In genomic region chr13:112741835-112742570, GRCh38 we compare ENCODE assay signal across 22 cellular contexts. TPM values are rescaled to one million over a fixed set of nuclear protein-coding genes. Genes with fewer than 3 reads are reported as not detected.
A peak's percentile ranks its signal among the peaks of the same experiment; 100 is the strongest.
DNase-seq lines count a peak whose midpoint lies in the region; ATAC-seq and TF ChIP-seq lines count a peak whose summit lies in the region.
"Had no signal": no experiment of that assay in that cellular context is flagged by ENCODE, and none has a peak within 500 bp of the region (broad histone marks: within the 10 kb centered on the region; RNA-seq: fewer than 3 reads in every experiment).

No MANE protein-coding gene starts in this region.

- H3K27me3 Mint-ChIP-seq in activated T-cell treated with anti-CD3 and anti-CD28 coated beads, Interleukin-2, amount 50 U/mL, for 24 hours, result no peaks in the 10 kb centered on the region
- no peaks in the 10 kb centered on the region for H3K27me3 Mint-ChIP-seq in endodermal cell (ENCODE audit: insufficient read depth)
- H3K27me3 Mint-ChIP-seq: activated T-helper 17 cell treated with anti-CD3 and anti-CD28 coated beads, Interleukin-2, amount 50 U/mL, for 72 hours; naive thymus-derived CD8-positive, alpha-beta T cell; stimulated activated naive CD8-positive, alpha-beta T cell treated with anti-CD3 and anti-CD28 coated beads, Interleukin-15, Interleukin-2, amounts not matched to agents 100 ng/mL and 50 ng/mL, for 24 hours; T-cell had no signal

- TF ChIP-seq RAD21 in IMR-90 (IDR thresholded peaks at IDR 0.05; ENCODE audit: low read length), result no peak

- H2BK5ac ChIP-seq in IMR-90 (ENCODE audit: low read depth, low read length, poor library complexity, severe bottlenecking), result no peak overlapping the region

- peaks cover 19% of the 10 kb centered on the region for H3K4me1 ChIP-seq in IMR-90 (ENCODE audit: control insufficient read depth, insufficient read depth, low read length)
- no peaks in the 10 kb centered on the region for H3K4me1 ChIP-seq in endodermal cell (ENCODE audit: control insufficient read depth, insufficient read depth, low read length)
- H3K4me1 ChIP-seq in spleen, result peaks cover 0 to 24% (median 6%) of the 10 kb centered on the region in 6 donors
- H3K4me1 ChIP-seq: BE2C, uterus had no signal

- H3K36me3 ChIP-seq in IMR-90 (ENCODE audit: control insufficient read depth, insufficient read depth, low read length), result no peaks in the 10 kb centered on the region
- H3K36me3 ChIP-seq in endodermal cell (ENCODE audit: control insufficient read depth, insufficient read depth, low read length), result no peaks in the 10 kb centered on the region
- no peaks in the 10 kb centered on the region for H3K36me3 ChIP-seq in spleen
- H3K36me3 ChIP-seq: BE2C, uterus had no signal

- H3K4me1 Mint-ChIP-seq in activated T-cell treated with anti-CD3 and anti-CD28 coated beads, Interleukin-2, amount 50 U/mL, for 24 hours (ENCODE audit: low read depth), result peaks cover 58% of the 10 kb centered on the region
- H3K4me1 Mint-ChIP-seq in endodermal cell, result peaks cover 14% of the 10 kb centered on the region

- no peaks in the 10 kb centered on the region for H3K9me3 Mint-ChIP-seq in activated T-cell treated with anti-CD3 and anti-CD28 coated beads, Interleukin-2, amount 50 U/mL, for 24 hours
- H3K9me3 Mint-ChIP-seq in endodermal cell, result no peaks in the 10 kb centered on the region
- H3K9me3 Mint-ChIP-seq: activated T-helper 17 cell treated with anti-CD3 and anti-CD28 coated beads, Interleukin-2, amount 50 U/mL, for 72 hours; naive thymus-derived CD8-positive, alpha-beta T cell; stimulated activated naive CD8-positive, alpha-beta T cell treated with anti-CD3 and anti-CD28 coated beads, Interleukin-15, Interleukin-2, amounts not matched to agents 100 ng/mL and 50 ng/mL, for 24 hours; T-cell had no signal

- H3K9me3 ChIP-seq in IMR-90 (ENCODE audit: control insufficient read depth, insufficient read depth, low read length) (no peaks in the 10 kb centered on the region), endodermal cell (ENCODE audit: control insufficient read depth, low read length) (no peaks in the 10 kb centered on the region), spleen (no peaks in the 10 kb centered on the region)
- H3K9me3 ChIP-seq: BE2C, uterus had no signal

- H3K56ac ChIP-seq in IMR-90 (ENCODE audit: extremely low read depth, insufficient read depth, low read length), result no peak overlapping the region

- intact Hi-C loops in IMR-90 (cut with micrococcal nuclease) (no loop called here), spleen (cut with DNase I; ENCODE audit: low total_unique reads) (no loop called here)

- H3K27ac ChIP-seq in IMR-90 (ENCODE audit: insufficient read depth, low read length), result peak overlapping the region; percentile 92; the same call in 1 of the 2 replicates
- no peak overlapping the region for H3K27ac ChIP-seq in endodermal cell (ENCODE audit: low read depth, low read length)
- H3K27ac ChIP-seq in spleen, result peak overlapping the region in 7 of 8 donors; percentile 67 to 85 (median 75)

- WGBS in IMR-90 (ENCODE audit: extremely low coverage in 2 of 2, insufficient read length in 1 of 2), 2 experiments, result 100% methylated on average over 1 of the region's 18 CpGs; no CpG with 5 or more reads in 1 of the 2 experiments
- 89 to 90% methylated on average over 11 to 18 of the region's 18 CpGs for WGBS in endodermal cell (ENCODE audit: insufficient coverage in 1 of 2, insufficient read length in 1 of 2), 2 experiments
- 87 to 94% (median 91%) methylated on average over 18 of the region's 18 CpGs for WGBS in spleen, 5 donors

- no peak for ATAC-seq in IMR-90 (ENCODE audit: low read depth)
- ATAC-seq in GM19397 (IDR thresholded peaks at IDR 0.05; ENCODE audit: unreplicated experiment), result no peak
- ATAC-seq: activated T-helper 17 cell treated with anti-CD3 and anti-CD28 coated beads, Interleukin-2, amount 50 U/mL, for 72 hours; naive thymus-derived CD8-positive, alpha-beta T cell; T-cell had no signal

- peak overlapping the region; percentile 82; the same call in 1 of the 2 replicates for H3K23ac ChIP-seq in IMR-90 (ENCODE audit: low read depth, low read length)

- H3K4me3 Mint-ChIP-seq in activated T-cell treated with anti-CD3 and anti-CD28 coated beads, Interleukin-2, amount 50 U/mL, for 24 hours, result no peak overlapping the region
- H3K4me3 Mint-ChIP-seq in endodermal cell, result no peak overlapping the region
- H3K4me3 Mint-ChIP-seq: activated T-helper 17 cell treated with anti-CD3 and anti-CD28 coated beads, Interleukin-2, amount 50 U/mL, for 72 hours; naive thymus-derived CD8-positive, alpha-beta T cell; stimulated activated naive CD8-positive, alpha-beta T cell treated with anti-CD3 and anti-CD28 coated beads, Interleukin-15, Interleukin-2, amounts not matched to agents 100 ng/mL and 50 ng/mL, for 24 hours; T-cell had no signal

- no TSS peak for BruUV-seq in IMR-90 (replicated peaks; lab: Mats Ljungman, UMichigan)

- in situ Hi-C loops in IMR-90 (cut with MboI; ENCODE audit: low sequenced_read_pairs), result no loop called here

- H3K9ac ChIP-seq in IMR-90 (ENCODE audit: low read depth, low read length) (no peak overlapping the region), endodermal cell (ENCODE audit: extremely low read depth, low read length, poor library complexity, severe bottlenecking) (no peak overlapping the region)

- no peaks in the 10 kb centered on the region for H3K27me3 ChIP-seq in IMR-90 (ENCODE audit: control insufficient read depth, insufficient read depth, low read length)
- H3K27me3 ChIP-seq in endodermal cell (ENCODE audit: control insufficient read depth, insufficient read depth, low read length, poor library complexity, severe bottlenecking), result no peaks in the 10 kb centered on the region
- H3K27me3 ChIP-seq in spleen (replicated peaks in 1 of 7), result no peaks in the 10 kb centered on the region
- H3K27me3 ChIP-seq: BE2C, uterus had no signal

- H3K4me2 ChIP-seq in IMR-90 (ENCODE audit: low read depth, low read length), result no peak overlapping the region

- no peak overlapping the region for H2AFZ ChIP-seq in IMR-90 (replicated peaks; ENCODE audit: low read length, poor library complexity)

- H3K36me3 Mint-ChIP-seq in activated T-cell treated with anti-CD3 and anti-CD28 coated beads, Interleukin-2, amount 50 U/mL, for 24 hours (ENCODE audit: low read depth), result no peaks in the 10 kb centered on the region
- H3K36me3 Mint-ChIP-seq in endodermal cell (ENCODE audit: low read depth), result peaks cover 8% of the 10 kb centered on the region
- H3K36me3 Mint-ChIP-seq: naive thymus-derived CD8-positive, alpha-beta T cell had no signal

- H3K27ac Mint-ChIP-seq in activated T-cell treated with anti-CD3 and anti-CD28 coated beads, Interleukin-2, amount 50 U/mL, for 24 hours, result peak overlapping the region; percentile 15
- H3K27ac Mint-ChIP-seq in endodermal cell, result peak overlapping the region; percentile 74
- H3K27ac Mint-ChIP-seq: stimulated activated naive CD8-positive, alpha-beta T cell treated with anti-CD3 and anti-CD28 coated beads, Interleukin-15, Interleukin-2, amounts not matched to agents 100 ng/mL and 50 ng/mL, for 24 hours; T-cell had no signal

- no peak for TF ChIP-seq CTCF in IMR-90 (conservative IDR thresholded peaks at IDR 0.05; ENCODE audit: low read depth, low read length)
- no peak for TF ChIP-seq CTCF in endodermal cell (conservative IDR thresholded peaks at IDR 0.05)
- TF ChIP-seq CTCF in spleen (IDR thresholded peaks at IDR 0.05 in 8 of 11, conservative IDR thresholded peaks at IDR 0.05 in 3 of 11), result no peak
- no peak for TF ChIP-seq CTCF in GM10248 (IDR thresholded peaks at IDR 0.05; ENCODE audit: control extremely low read depth, extremely low read depth, low read depth, missing control alignments)

- peak overlapping the region; percentile 98 for H2AK5ac ChIP-seq in IMR-90 (ENCODE audit: low read depth, low read length)

- H2BK120ac ChIP-seq in IMR-90 (ENCODE audit: low read depth, low read length), result peak overlapping the region; percentile 82

- peak overlapping the region; percentile 82 for H2BK20ac ChIP-seq in IMR-90 (ENCODE audit: low read depth, low read length)

- H3K9me1 ChIP-seq in IMR-90 (ENCODE audit: insufficient read depth, low read length), result peaks cover 24% of the 10 kb centered on the region

- H3K4me3 ChIP-seq in IMR-90 (ENCODE audit: insufficient read depth, low read depth, low read length) (no peak overlapping the region), endodermal cell (ENCODE audit: low read length) (no peak overlapping the region), spleen (no peak overlapping the region)
- H3K4me3 ChIP-seq: uterus had no signal

- H3K4ac ChIP-seq in IMR-90 (ENCODE audit: low read depth, low read length), result peak overlapping the region; percentile 93

- peak overlapping the region; percentile 38; the same call in 1 of the 2 replicates for H3K18ac ChIP-seq in IMR-90 (ENCODE audit: low read depth, low read length)

- H4K8ac ChIP-seq in IMR-90 (ENCODE audit: low read depth in 2 of 2, low read length in 2 of 2), result peak overlapping the region in 1 of 2 experiments; percentile 80; a peak in 1 of 4 replicates

- CTCF ChIA-PET in IMR-90 (lab: Yijun Ruan, JAX) (no interaction called here), GM10248 (lab: Yijun Ruan, JAX) (no interaction called here)

- H3K14ac ChIP-seq in IMR-90 (replicated peaks; ENCODE audit: low read depth, low read length), result peak overlapping the region; percentile 45; the same call in 1 of the 2 replicates

- POLR2A ChIA-PET in IMR-90 (lab: Charles Lee; ENCODE audit: unreplicated experiment), result no interaction called here
- POLR2A ChIA-PET in GM10248 (lab: Yijun Ruan, JAX), result no interaction called here

- TF ChIP-seq POLR2A in IMR-90 (IDR thresholded peaks at IDR 0.05; ENCODE audit: low read depth, low read length) (no peak), spleen (IDR thresholded peaks at IDR 0.05) (no peak)

- peak overlapping the region; percentile 79 for H4K91ac ChIP-seq in IMR-90 (ENCODE audit: insufficient read depth, low read depth, low read length)

- dilution Hi-C loops in IMR-90 (cut with HindIII; ENCODE audit: low sequenced_read_pairs, unreplicated experiment), result no loop called here

- H2AK9ac ChIP-seq in IMR-90 (replicated peaks; ENCODE audit: low read depth, low read length, poor library complexity), result peak overlapping the region; percentile 82

- no peak for DNase-seq in activated T-cell treated with anti-CD3 and anti-CD28 coated beads, Interleukin-2, amount 50 U/mL, for 24 hours
- DNase-seq in activated T-cell treated with anti-CD3 and anti-CD28 coated beads, Interleukin-2, amount 50 U/mL, for 48 hours, result no peak
- DNase-seq in IMR-90 (no peak), endodermal cell (no peak), spleen (peak; percentile 59), HuH-7.5 (ENCODE audit: low spot score) (no peak), GM10248 (ENCODE audit: extremely low spot score) (no peak)
- DNase-seq: activated CD4-positive, alpha-beta T cell treated with anti-CD3 and anti-CD28 coated beads for 4 hours; BE2C; erythroblast; foreskin melanocyte; kidney glomerular epithelial cell; naive thymus-derived CD8-positive, alpha-beta T cell; NCI-H2171 treated with DMSO at 0.1 percent for 48 hours; NCI-H526; SHP77; stimulated activated CD4-positive, alpha-beta T cell treated with anti-CD3 and anti-CD28 coated beads, Interleukin-2, amount 100 ng/mL, for 24 hours; T-cell; uterus had no signal

- H3K79me1 ChIP-seq in IMR-90 (ENCODE audit: low read depth in 1 of 2, low read length in 2 of 2), result peaks cover 32 to 54% of the 10 kb centered on the region in 2 experiments

- H4K5ac ChIP-seq in IMR-90 (ENCODE audit: low read depth, low read length), result peak overlapping the region; percentile 2; the same call in 1 of the 2 replicates

- peaks cover 38% of the 10 kb centered on the region for H4K20me1 ChIP-seq in IMR-90 (ENCODE audit: insufficient read depth, low read length)

- H2BK15ac ChIP-seq in IMR-90 (ENCODE audit: low read depth, low read length), result peak overlapping the region; percentile 85; the same call in 2 of the 3 replicates

RNA-seq across cellular contexts. Expression of gene ATP11A, which starts 52.2 kb away (rescaled TPM):
- total RNA-seq in IMR-90 (2012; rRNA removed) (8.4 and 8.9 TPM in 2 replicates), endodermal cell (100 to 1,000 TPM; 122 to 140 TPM), spleen (10 to 100 TPM; 57.3 to 91.3 (median 65.0) TPM)
- polyA plus RNA-seq in IMR-90 (2012; rRNA removed) (11.4 and 12.0 TPM in 2 replicates), spleen (1 to 10 TPM; 2.7 to 5.5 (median 3.0) TPM)
- polyA plus RNA-seq in IMR-90 (2012; cell fraction: cytosol; rRNA removed), result 6.7 and 9.4 TPM in 2 replicates
- 23.7 and 37.4 TPM in 2 replicates for polyA plus RNA-seq in IMR-90 (2012; cell fraction: nucleus; rRNA removed; ENCODE audit: low replicate concordance)
- polyA plus RNA-seq in endodermal cell (2013, experiment 1 of 2), result 32.6 TPM
- polyA plus RNA-seq in endodermal cell (2013, experiment 2 of 2), result 30.0 TPM
